9 cellular contexts compared by ENCODE assay signal in genomic region chr18:23281626-23282436, GRCh38.
DNase-seq lines count a peak whose midpoint lies in the region; ATAC-seq and TF ChIP-seq lines count a peak whose summit lies in the region.
"Had no signal": no experiment of that assay in that cellular context is flagged by ENCODE, and none has a peak within 500 bp of the region (broad histone marks: within the 10 kb centered on the region; RNA-seq: fewer than 3 reads in every experiment).

No MANE protein-coding gene starts in this region.

- no peak overlapping the region for H3K4me3 Mint-ChIP-seq in HFFc6

- H3K27ac Mint-ChIP-seq in HFFc6: peak overlapping the region; percentile 83

- H3K36me3 ChIP-seq in adipocyte (ENCODE audit: control insufficient read depth, insufficient read depth, low read length, severe bottlenecking) (no peaks in the 10 kb centered on the region), iPS-15b (ENCODE audit: control insufficient read depth, insufficient read depth, low read length) (no peaks in the 10 kb centered on the region)

- H3K4me1 ChIP-seq in adipocyte (ENCODE audit: control insufficient read depth, insufficient read depth, low read length) (peaks cover 8% of the 10 kb centered on the region), iPS-15b (ENCODE audit: control insufficient read depth, insufficient read depth, low read length) (peaks cover 19% of the 10 kb centered on the region)

- H3K9me3 ChIP-seq in adipocyte (ENCODE audit: control insufficient read depth, low read length) (peaks cover 10% of the 10 kb centered on the region), iPS-15b (ENCODE audit: control insufficient read depth, insufficient read depth, low read length) (no peaks in the 10 kb centered on the region)

- H3K4me1 Mint-ChIP-seq in HFFc6 (ENCODE audit: low read depth): peaks cover 42% of the 10 kb centered on the region

- ATAC-seq in GM18511 (IDR thresholded peaks at IDR 0.05; ENCODE audit: unreplicated experiment): no peak

- H3K27me3 Mint-ChIP-seq in HFFc6 (ENCODE audit: insufficient read depth): no peaks in the 10 kb centered on the region; the same call in none of the 2 replicates

- TF ChIP-seq CTCF in AG09309 (IDR thresholded peaks at IDR 0.05; ENCODE audit: control insufficient read depth, insufficient read depth, low read depth, low read length, missing control alignments) (no peak), HFFc6 (IDR thresholded peaks at IDR 0.05) (no peak), GM13976 (IDR thresholded peaks at IDR 0.05; ENCODE audit: borderline replicate concordance, control extremely low read depth, extremely low read depth, insufficient read depth, missing control alignments) (no peak)

- H3K9ac ChIP-seq in adipocyte (ENCODE audit: low read length) (no peak overlapping the region), iPS-15b (ENCODE audit: low read depth, low read length) (peak overlapping the region; percentile 26)

- H3K36me3 Mint-ChIP-seq in HFFc6 (ENCODE audit: low read depth): peaks cover 11% of the 10 kb centered on the region

- H3K27me3 ChIP-seq in adipocyte (replicated peaks; ENCODE audit: control insufficient read depth, insufficient read depth, low read length) (no peaks in the 10 kb centered on the region), iPS-15b (ENCODE audit: control insufficient read depth, insufficient read depth, low read length) (no peaks in the 10 kb centered on the region)

- no peak overlapping the region for H3K4me3 ChIP-seq in AG09309 (ENCODE audit: control insufficient read depth, low read depth, low read length)
- H3K4me3 ChIP-seq in adipocyte (ENCODE audit: low read length): no peak overlapping the region
- H3K4me3 ChIP-seq in iPS-15b (ENCODE audit: low read depth, low read length): no peak overlapping the region

- in situ Hi-C loops in GM13976 (cut with MboI; ENCODE audit: low sequenced_read_pairs, unreplicated experiment): no loop called here

- DNase-seq in AG09309 (ENCODE audit: low read depth) (peak; percentile 67), HFFc6 (peak; percentile 82), adipocyte (ENCODE audit: low read depth) (peak; percentile 91), cerebellar cortex (ENCODE audit: low spot score) (no peak), NCI-H2227 (lab: John Stamatoyannopoulos, UW; ENCODE audit: unreplicated experiment) (no peak), GM13976 (ENCODE audit: low spot score) (no peak)
- DNase-seq: KG1 had no signal

- peaks cover 9% of the 10 kb centered on the region; the same call in 1 of the 2 replicates for H3K9me3 Mint-ChIP-seq in HFFc6

Comparison
In these comparisons a context has a peak if more than half of its experiments do, and no peak if none do; other contexts are left out.
1. DNase-seq: peak in AG09309 (single experiment), HFFc6 (single experiment) and adipocyte (single experiment); none in cerebellar cortex (single experiment), NCI-H2227 (single experiment) and GM13976 (single experiment).